Comparison of ENCODE assay signal across 17 cellular contexts in the genomic region with DNA sequence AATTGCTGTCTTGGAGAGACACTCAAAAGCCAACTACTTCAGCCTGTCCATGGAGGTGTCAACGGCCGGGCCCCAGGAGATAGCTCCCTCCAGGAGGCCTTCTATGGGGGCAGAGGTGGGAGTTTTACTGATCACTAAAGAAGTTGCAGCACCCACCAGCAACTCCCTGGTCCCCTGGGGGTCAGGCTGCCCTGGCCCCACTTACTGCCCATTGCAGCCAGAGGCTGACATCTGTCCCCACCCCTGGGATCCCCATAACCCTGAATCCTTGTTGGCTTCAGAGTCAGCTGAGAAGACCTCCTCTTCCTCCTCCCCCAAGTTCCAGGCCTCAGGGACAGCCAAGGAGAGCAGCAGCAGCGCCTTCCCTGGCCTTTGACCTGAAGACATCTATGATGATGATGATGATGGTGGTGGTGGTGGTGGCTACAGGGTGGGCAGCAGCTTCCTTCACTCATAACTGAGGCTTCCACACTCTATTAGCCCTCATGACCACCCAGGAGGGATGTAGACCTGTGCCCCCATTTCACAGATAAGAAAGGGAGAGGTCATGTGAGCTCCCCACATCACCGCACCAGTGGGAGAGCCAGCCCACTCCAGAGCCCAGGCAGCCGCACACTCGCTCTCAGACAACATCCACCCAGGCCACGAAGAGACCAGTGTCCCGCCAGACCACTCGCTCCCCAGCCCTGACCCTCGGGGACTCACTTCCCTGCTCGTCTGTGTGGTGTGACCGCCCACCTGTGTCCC. TPM values are rescaled to one million over a fixed set of nuclear protein-coding genes. Genes with fewer than 3 reads are reported as not detected.
DNase-seq lines count a peak whose midpoint lies in the region; ATAC-seq and TF ChIP-seq lines count a peak whose summit lies in the region.
"Had no signal": no experiment of that assay in that cellular context is flagged by ENCODE, and none has a peak within 500 bp of the region (broad histone marks: within the 10 kb centered on the region; RNA-seq: fewer than 3 reads in every experiment).

No MANE protein-coding gene starts in this region.

- no peak overlapping the region for H3K9ac ChIP-seq in neural progenitor cell
- H3K9ac ChIP-seq: BLaER1 treated with 17β-estradiol and CSF1 and Interleukin-3, amounts not matched to agents 10 nM and 100 nM; GM23248 had no signal

- peaks cover 73% of the 10 kb centered on the region for H3K27me3 Mint-ChIP-seq in stimulated activated naive CD8-positive, alpha-beta T cell treated with anti-CD3 and anti-CD28 coated beads, Interleukin-15, amount 100 ng/mL, for 72 hours
- peaks cover 12% of the 10 kb centered on the region for H3K27me3 Mint-ChIP-seq in neural progenitor cell (ENCODE audit: insufficient read depth, low read depth)

- intact Hi-C loops in breast epithelium (cut with DNase I; ENCODE audit: low total_unique reads) = no loop called here

- peak; percentile 19 for ATAC-seq in stimulated activated naive CD8-positive, alpha-beta T cell treated with anti-CD3 and anti-CD28 coated beads, Interleukin-15, Interleukin-2, amounts not matched to agents 100 U/mL and 50 U/mL, for 24 hours
- ATAC-seq in stimulated activated naive CD8-positive, alpha-beta T cell treated with anti-CD3 and anti-CD28 coated beads, Interleukin-15, amount 100 ng/mL, for 72 hours = no peak
- no peak for ATAC-seq in left lobe of liver
- ATAC-seq: GM12878, HCT116 had no signal

- TF ChIP-seq POLR2A in breast epithelium (IDR thresholded peaks at IDR 0.05) = no peak

- peaks cover 7% of the 10 kb centered on the region for H3F3A ChIP-seq in neural progenitor cell (ENCODE audit: low read depth)

- H3K27ac Mint-ChIP-seq in stimulated activated naive CD8-positive, alpha-beta T cell treated with anti-CD3 and anti-CD28 coated beads, Interleukin-15, amount 100 ng/mL, for 72 hours = peak overlapping the region in 1 of 2 donors; percentile 40
- peak overlapping the region; percentile 53 for H3K27ac Mint-ChIP-seq in neural progenitor cell
- H3K27ac Mint-ChIP-seq: CD4-positive, CD25-positive, alpha-beta regulatory T cell had no signal

- H3K36me3 ChIP-seq in neural progenitor cell = no peaks in the 10 kb centered on the region
- H3K36me3 ChIP-seq in breast epithelium = no peaks in the 10 kb centered on the region
- H3K36me3 ChIP-seq in SJCRH30 = no peaks in the 10 kb centered on the region
- H3K36me3 ChIP-seq: BLaER1 treated with 17β-estradiol and CSF1 and Interleukin-3, amounts not matched to agents 10 nM and 100 nM had no signal

- no peak for DNase-seq in stimulated activated naive CD8-positive, alpha-beta T cell treated with anti-CD3 and anti-CD28 coated beads, Interleukin-15, Interleukin-2, amounts not matched to agents 100 U/mL and 50 U/mL, for 24 hours
- no peak for DNase-seq in stimulated activated naive CD8-positive, alpha-beta T cell treated with anti-CD3 and anti-CD28 coated beads, Interleukin-15, amount 100 ng/mL, for 72 hours
- peak; percentile 35 for DNase-seq in left lobe of liver (ENCODE audit: low spot score)
- no peak for DNase-seq in neural progenitor cell (ENCODE audit: low spot score)
- no peak for DNase-seq in breast epithelium (ENCODE audit: low spot score in 2 of 2)
- DNase-seq in stimulated activated CD4-positive, alpha-beta T cell treated with anti-CD3 and anti-CD28 coated beads, Interleukin-12 subunit alpha, Interleukin-12 subunit beta, amount 100 ng/mL, for 4 hours = no peak
- no peak for DNase-seq in SJCRH30
- DNase-seq: ACHN; CD4-positive, CD25-positive, alpha-beta regulatory T cell; GM23248 had no signal

- no peak overlapping the region for H3K4me3 ChIP-seq in neural progenitor cell
- H3K4me3 ChIP-seq in breast epithelium = no peak overlapping the region
- no peak overlapping the region for H3K4me3 ChIP-seq in SJCRH30
- H3K4me3 ChIP-seq: BLaER1 treated with 17β-estradiol and CSF1 and Interleukin-3, amounts not matched to agents 10 nM and 100 nM; GM12878; GM23248 had no signal

- H3K27me3 ChIP-seq in neural progenitor cell = no peaks in the 10 kb centered on the region
- peaks cover 0 to 21% of the 10 kb centered on the region in 2 donors for H3K27me3 ChIP-seq in breast epithelium
- peaks cover 8% of the 10 kb centered on the region; the same call in 1 of the 2 replicates for H3K27me3 ChIP-seq in SJCRH30

- H3K4me3 Mint-ChIP-seq in stimulated activated naive CD8-positive, alpha-beta T cell treated with anti-CD3 and anti-CD28 coated beads, Interleukin-15, amount 100 ng/mL, for 72 hours = no peak overlapping the region
- no peak overlapping the region for H3K4me3 Mint-ChIP-seq in neural progenitor cell

- H3K36me3 Mint-ChIP-seq in neural progenitor cell = no peaks in the 10 kb centered on the region
- H3K36me3 Mint-ChIP-seq: CD4-positive, CD25-positive, alpha-beta regulatory T cell had no signal

- H3K9me3 ChIP-seq in neural progenitor cell (ENCODE audit: low read depth) = no peaks in the 10 kb centered on the region
- H3K9me3 ChIP-seq in breast epithelium = no peaks in the 10 kb centered on the region
- no peaks in the 10 kb centered on the region for H3K9me3 ChIP-seq in SJCRH30 (replicated peaks)

- H3K4me2 ChIP-seq in neural progenitor cell = no peak overlapping the region
- H3K4me2 ChIP-seq: BLaER1 treated with 17β-estradiol and CSF1 and Interleukin-3, amounts not matched to agents 10 nM and 100 nM had no signal

- H4K20me1 ChIP-seq in neural progenitor cell (ENCODE audit: low read depth) = no peaks in the 10 kb centered on the region

- H3K4me1 ChIP-seq in neural progenitor cell (peaks cover 9% of the 10 kb centered on the region), breast epithelium (no peaks in the 10 kb centered on the region), SJCRH30 (no peaks in the 10 kb centered on the region)

- H2AFZ ChIP-seq in neural progenitor cell (replicated peaks) = no peak overlapping the region
- H2AFZ ChIP-seq: GM23248 had no signal

- H3K27ac ChIP-seq in neural progenitor cell = no peak overlapping the region
- H3K27ac ChIP-seq in breast epithelium = no peak overlapping the region
- no peak overlapping the region for H3K27ac ChIP-seq in SJCRH30
- H3K27ac ChIP-seq: BLaER1 treated with 17β-estradiol and CSF1 and Interleukin-3, amounts not matched to agents 10 nM and 100 nM; GM23248; HL-60 had no signal

- no peaks in the 10 kb centered on the region for H3K9me3 Mint-ChIP-seq in stimulated activated naive CD8-positive, alpha-beta T cell treated with anti-CD3 and anti-CD28 coated beads, Interleukin-15, amount 100 ng/mL, for 72 hours
- no peaks in the 10 kb centered on the region for H3K9me3 Mint-ChIP-seq in neural progenitor cell
- H3K9me3 Mint-ChIP-seq: CD4-positive, CD25-positive, alpha-beta regulatory T cell had no signal

- no peaks in the 10 kb centered on the region for H3K79me2 ChIP-seq in neural progenitor cell (ENCODE audit: low read depth)

- no peak for TF ChIP-seq CTCF in neural progenitor cell (IDR thresholded peaks at IDR 0.05)
- TF ChIP-seq CTCF in breast epithelium (IDR thresholded peaks at IDR 0.05) = no peak

- no peaks in the 10 kb centered on the region for H3K4me1 Mint-ChIP-seq in stimulated activated naive CD8-positive, alpha-beta T cell treated with anti-CD3 and anti-CD28 coated beads, Interleukin-15, amount 100 ng/mL, for 72 hours
- peaks cover 33% of the 10 kb centered on the region for H3K4me1 Mint-ChIP-seq in neural progenitor cell
- H3K4me1 Mint-ChIP-seq: CD4-positive, CD25-positive, alpha-beta regulatory T cell had no signal

RNA-seq across cellular contexts. Expression of a gene that starts 43.8 kb away (rescaled TPM):
- total RNA-seq in left lobe of liver (not detected), neural progenitor cell (ENCODE audit: low replicate concordance) (not detected in 2 replicates), breast epithelium (not detected)
- total RNA-seq in SJCRH30 (2014; rRNA removed; shearing (Covaris generic)) = not detected in 2 replicates
- total RNA-seq: A172; CD4-positive, CD25-positive, alpha-beta regulatory T cell; Daoy; G401; GM12878; GM23248 had no signal
